ENCODE assay signal across 33 cellular contexts in genomic region chr20:6048391-6048790, GRCh38. TPM values are rescaled to one million over a fixed set of nuclear protein-coding genes. Genes with fewer than 3 reads are reported as not detected.
"Had no signal": no experiment of that assay in that cellular context is flagged by ENCODE, and none has a peak within 500 bp of the region (broad histone marks: within the 10 kb centered on the region; RNA-seq: fewer than 3 reads in every experiment).

No MANE protein-coding gene starts in this region.

- DNase-seq: naive thymus-derived CD4-positive, alpha-beta T cell; natural killer cell; occipital lobe; ovary; posterior cingulate gyrus; psoas muscle; right cardiac atrium; spleen; stimulated activated CD4-positive, alpha-beta T cell treated with anti-CD3 and anti-CD28 coated beads, Interleukin-12 subunit alpha, Interleukin-12 subunit beta, amount 100 ng/mL, for 4 hours; stimulated activated CD4-positive, alpha-beta T cell treated with anti-CD3 and anti-CD28 coated beads, Interleukin-1b, Interleukin-23, amount 100 ng/mL, for 48 hours; stimulated activated CD4-positive, alpha-beta T cell treated with anti-CD3 and anti-CD28 coated beads, Interleukin-4, amount 100 ng/mL, for 1 hour; stimulated activated CD4-positive, alpha-beta T cell treated with anti-CD3 and anti-CD28 coated beads, Interleukin-4, amount 100 ng/mL, for 4 hours; stimulated activated CD8-positive, alpha-beta memory T cell treated with anti-CD3 and anti-CD28 coated beads, Interleukin-4, amount 100 ng/mL, for 48 hours; stimulated activated naive CD4-positive, alpha-beta T cell; stimulated activated naive CD8-positive, alpha-beta T cell treated with anti-CD3 and anti-CD28 coated beads, Interleukin-15, amount 100 ng/mL, for 72 hours; stimulated activated naive CD8-positive, alpha-beta T cell treated with anti-CD3 and anti-CD28 coated beads, Interleukin-15, Interleukin-2, amounts not matched to agents 100 U/mL and 50 U/mL, for 24 hours; substantia nigra; testis; tibial artery; transverse colon; upper lobe of left lung had no signal

- H3K4me2 ChIP-seq: neural progenitor cell, smooth muscle cell had no signal

- H3K9me3 ChIP-seq: ovary, psoas muscle, spleen, suprapubic skin, testis, tibial artery, transverse colon, upper lobe of left lung, vagina had no signal

- ATAC-seq: naive thymus-derived CD4-positive, alpha-beta T cell; natural killer cell; psoas muscle; right cardiac atrium; sciatic nerve; stimulated activated memory B cell treated with anti-CD40 and anti-IgM and Interleukin-4, amounts not matched to agents 10 μg/mL and 1 μg/mL and 100 μg/mL, for 72 hours; stimulated activated naive CD8-positive, alpha-beta T cell treated with anti-CD3 and anti-CD28 coated beads, Interleukin-15, amount 100 ng/mL, for 72 hours; stimulated activated naive CD8-positive, alpha-beta T cell treated with anti-CD3 and anti-CD28 coated beads, Interleukin-15, Interleukin-2, amounts not matched to agents 100 U/mL and 50 U/mL, for 24 hours had no signal

- H3K36me3 ChIP-seq: neural progenitor cell, ovary, spleen, suprapubic skin, tibial artery, transverse colon, vagina had no signal

- H3K9ac ChIP-seq: neural progenitor cell, parathyroid adenoma had no signal

- H3K4me3 ChIP-seq: neural progenitor cell, ovary, psoas muscle, skin epidermis, smooth muscle cell, spleen, suprapubic skin, testis, tibial artery, transverse colon, upper lobe of left lung, vagina had no signal

- H3K9me3 Mint-ChIP-seq: naive thymus-derived CD4-positive, alpha-beta T cell; natural killer cell; nephron; neural progenitor cell; stimulated activated memory B cell treated with anti-CD40 and anti-IgM and Interleukin-4, amounts not matched to agents 10 μg/mL and 1 μg/mL and 100 μg/mL, for 72 hours; stimulated activated naive CD8-positive, alpha-beta T cell treated with anti-CD3 and anti-CD28 coated beads, Interleukin-15, amount 100 ng/mL, for 72 hours had no signal

- H3K79me2 ChIP-seq: parathyroid adenoma had no signal

- H3K36me3 Mint-ChIP-seq: natural killer cell; stimulated activated memory B cell treated with anti-CD40 and anti-IgM and Interleukin-4, amounts not matched to agents 10 μg/mL and 1 μg/mL and 100 μg/mL, for 72 hours had no signal

- H3K27me3 ChIP-seq: ovary, testis, vagina had no signal

- FAIRE-seq: urothelium cell line had no signal

- H2AFZ ChIP-seq: neural progenitor cell, parathyroid adenoma had no signal

- H3K4me1 ChIP-seq: parathyroid adenoma, testis had no signal

- H3K4me3 Mint-ChIP-seq: naive thymus-derived CD4-positive, alpha-beta T cell; natural killer cell; nephron; neural progenitor cell; stimulated activated memory B cell treated with anti-CD40 and anti-IgM and Interleukin-4, amounts not matched to agents 10 μg/mL and 1 μg/mL and 100 μg/mL, for 72 hours; stimulated activated naive CD8-positive, alpha-beta T cell treated with anti-CD3 and anti-CD28 coated beads, Interleukin-15, amount 100 ng/mL, for 72 hours had no signal

- H3K27ac Mint-ChIP-seq: natural killer cell; nephron; neural progenitor cell; stimulated activated memory B cell treated with anti-CD40 and anti-IgM and Interleukin-4, amounts not matched to agents 10 μg/mL and 1 μg/mL and 100 μg/mL, for 72 hours had no signal

- H3K27ac ChIP-seq: neural progenitor cell, ovary, parathyroid adenoma, psoas muscle, skin epidermis, spleen, suprapubic skin, testis, tibial artery, transverse colon, upper lobe of left lung, vagina had no signal

RNA-seq across cellular contexts. Expression of gene LRRN4, which starts 5.5 kb away (rescaled TPM):
- total RNA-seq: naive thymus-derived CD4-positive, alpha-beta T cell; natural killer cell; occipital lobe; osteoblast; ureter; vagina had no signal
- polyA plus RNA-seq: naive thymus-derived CD4-positive, alpha-beta T cell; spleen had no signal
